ENCODE assay signal across 9 cellular contexts in the genomic region with DNA sequence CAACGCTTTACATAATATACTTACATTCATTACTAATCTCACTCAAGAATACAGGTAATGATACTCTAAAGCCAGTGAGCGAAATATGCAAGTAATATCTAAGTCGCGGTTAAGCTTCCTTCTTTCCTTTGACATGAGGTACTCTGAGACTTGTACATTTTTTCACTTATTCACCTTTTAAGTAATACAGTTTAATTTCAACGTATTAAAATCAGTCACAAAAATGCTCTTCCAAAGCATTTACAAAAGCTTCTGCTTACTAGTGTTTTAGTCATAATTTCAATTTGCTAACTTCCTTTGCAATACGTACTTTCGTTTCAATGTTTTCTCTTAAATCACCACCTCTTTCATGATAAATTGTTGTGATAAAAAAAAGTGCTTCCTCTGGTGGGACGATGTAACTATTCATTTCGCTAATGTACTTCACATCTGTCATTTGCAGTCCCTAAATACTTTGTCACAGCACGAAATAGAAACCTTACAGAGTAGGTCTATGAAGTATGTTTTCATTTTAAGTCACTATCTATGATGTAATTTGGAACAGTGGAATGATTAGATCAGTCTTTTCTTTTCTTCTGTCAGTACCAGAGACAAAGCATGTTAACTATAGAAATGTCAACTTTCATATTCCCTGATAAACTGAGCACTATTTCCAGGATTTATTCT.
DNase-seq lines count a peak whose midpoint lies in the region; ATAC-seq and TF ChIP-seq lines count a peak whose summit lies in the region.
"Had no signal": no experiment of that assay in that cellular context is flagged by ENCODE, and none has a peak within 500 bp of the region (broad histone marks: within the 10 kb centered on the region; RNA-seq: fewer than 3 reads in every experiment).

No MANE protein-coding gene starts in this region.

- TF ChIP-seq CTCF in GM12865 (IDR thresholded peaks at IDR 0.05; ENCODE audit: insufficient read depth, low read depth, low read length, missing control alignments), result no peak

- ATAC-seq in GM21390 (IDR thresholded peaks at IDR 0.05; ENCODE audit: unreplicated experiment), result peak; percentile 83
- ATAC-seq in HG03460 (IDR thresholded peaks at IDR 0.05; ENCODE audit: unreplicated experiment), result peak; percentile 80

- peak; percentile 61 for DNase-seq in GM12865 (ENCODE audit: low read depth)
- DNase-seq in fibroblast of peridontal ligament (ENCODE audit: extremely low read depth), result peak; percentile 39
- no peak for DNase-seq in COR-L47 (lab: John Stamatoyannopoulos, UW)
- no peak for DNase-seq in SIG-M5 (lab: John Stamatoyannopoulos, UW)
- no peak for DNase-seq in stimulated activated naive CD4-positive, alpha-beta T cell (lab: John Stamatoyannopoulos, UW)
- no peak for DNase-seq in NCI-H345 treated with DMSO at 0.1 percent for 48 hours (lab: John Stamatoyannopoulos, UW; ENCODE audit: unreplicated experiment)
- DNase-seq: right lobe of liver had no signal

- H3K4me3 ChIP-seq in GM12865 (ENCODE audit: low read depth, low read length), result no peak overlapping the region
- H3K4me3 ChIP-seq: right lobe of liver had no signal

Comparison
In these comparisons a context has a peak if more than half of its experiments do, and no peak if none do; other contexts are left out.
1. DNase-seq: peak in GM12865 (single experiment) and fibroblast of peridontal ligament (single experiment); none in COR-L47 (single experiment), SIG-M5 (single experiment), stimulated activated naive CD4-positive, alpha-beta T cell (0 of 6) and NCI-H345 treated with DMSO at 0.1 percent for 48 hours (single experiment).